ENCODE assay signal across 26 cellular contexts in genomic region chr16:35599429-35600165, GRCh38.
A peak's percentile ranks its signal among the peaks of the same experiment; 100 is the strongest.
DNase-seq lines count a peak whose midpoint lies in the region; ATAC-seq, FAIRE-seq and TF ChIP-seq lines count a peak whose summit lies in the region.
"Had no signal": no experiment of that assay in that cellular context is flagged by ENCODE, and none has a peak within 500 bp of the region (broad histone marks: within the 10 kb centered on the region; RNA-seq: fewer than 3 reads in every experiment).

No MANE protein-coding gene starts in this region.

- TF ChIP-seq EP300 in SK-N-SH (IDR thresholded peaks at IDR 0.05; ENCODE audit: borderline replicate concordance in 1 of 2, low read depth in 1 of 2, low read length in 1 of 2), result no peak
- no peak for TF ChIP-seq EP300 in esophagus muscularis mucosa (IDR thresholded peaks at IDR 0.05)

- H3K36me3 ChIP-seq in SK-N-SH (replicated peaks in 1 of 2; ENCODE audit: control insufficient read depth in 1 of 2, insufficient read depth in 2 of 2, low read length in 1 of 2) (no peaks in the 10 kb centered on the region), SK-N-MC (ENCODE audit: insufficient read depth, low read length) (no peaks in the 10 kb centered on the region), esophagus muscularis mucosa (no peaks in the 10 kb centered on the region)
- H3K36me3 ChIP-seq: colonic mucosa, HAP-1, neutrophil, tibial nerve had no signal

- no peak for TF ChIP-seq CTCF in SK-N-SH (IDR thresholded peaks at IDR 0.05)
- TF ChIP-seq CTCF in esophagus muscularis mucosa (IDR thresholded peaks at IDR 0.05), result no peak

- no peaks in the 10 kb centered on the region for H3K9me2 ChIP-seq in SK-N-SH

- H2AFZ ChIP-seq in SK-N-SH (ENCODE audit: low read depth), result no peak overlapping the region; the same call in 1 of the 2 replicates

- WGBS in SK-N-SH (ENCODE audit: low lambda C conversion rate), result 7% methylated on average over 6 of the region's 6 CpGs
- WGBS in esophagus muscularis mucosa, result 66% methylated on average over 6 of the region's 6 CpGs

- H3K9me3 ChIP-seq in SK-N-SH (no peaks in the 10 kb centered on the region), SK-N-MC (ENCODE audit: low read depth, low read length) (no peaks in the 10 kb centered on the region), esophagus muscularis mucosa (no peaks in the 10 kb centered on the region)
- H3K9me3 ChIP-seq: colonic mucosa, HAP-1, neutrophil, psoas muscle, tibial nerve had no signal

- H3K27ac ChIP-seq in SK-N-SH (ENCODE audit: low read depth in 2 of 2, low read length in 1 of 2) (no peak overlapping the region), SK-N-MC (no peak overlapping the region), esophagus muscularis mucosa (replicated peaks in 1 of 4) (no peak overlapping the region), caudate nucleus (ENCODE audit: low read depth, low read length) (no peak overlapping the region)
- H3K27ac ChIP-seq: colonic mucosa, neutrophil, psoas muscle, tibial nerve had no signal

- no peak for TF ChIP-seq RAD21 in SK-N-SH (IDR thresholded peaks at IDR 0.05; ENCODE audit: low read length)

- TF ChIP-seq POLR2A in esophagus muscularis mucosa (IDR thresholded peaks at IDR 0.05; ENCODE audit: low read depth), result no peak

- H3K9ac ChIP-seq in SK-N-SH (no peak overlapping the region), SK-N-MC (ENCODE audit: insufficient read length) (no peak overlapping the region)

- H3K79me2 ChIP-seq in SK-N-SH (ENCODE audit: insufficient read depth), result no peaks in the 10 kb centered on the region

- H4K20me1 ChIP-seq in SK-N-SH (ENCODE audit: insufficient read depth), result no peaks in the 10 kb centered on the region

- CTCF ChIA-PET in SK-N-SH (lab: Yijun Ruan, JAX), result no interaction called here

- DNase-seq in SK-N-SH (no peak), SK-N-MC (ENCODE audit: low read depth, low spot score) (no peak), esophagus muscularis mucosa (ENCODE audit: extremely low spot score) (peak; percentile 57), HTR-8/SVneo (ENCODE audit: insufficient read length, low spot score) (no peak), caudate nucleus (lab: John Stamatoyannopoulos, UW) (no peak), NCI-H345 (lab: John Stamatoyannopoulos, UW) (no peak), KG1 (lab: John Stamatoyannopoulos, UW) (no peak)
- DNase-seq: 8988T; activated CD4-positive, alpha-beta T cell treated with anti-CD3 and anti-CD28 coated beads for 36 hours; activated naive CD4-positive, alpha-beta T cell treated with Interleukin-2 at 50 U/mL for 16 hours; activated T-cell treated with anti-CD3 and anti-CD28 coated beads, Interleukin-2, amount 50 U/mL, for 72 hours; colonic mucosa; DMS53; effector memory CD4-positive, alpha-beta T cell; GF-D8; glutamatergic neuron; left cardiac atrium; MM.1S; NCI-H1417 treated with DMSO at 0.1 percent for 48 hours; NCI-H446 treated with DMSO at 0.1 percent for 48 hours; psoas muscle; stimulated activated naive CD8-positive, alpha-beta T cell treated with anti-CD3 and anti-CD28 coated beads, Interleukin-15, amount 100 ng/mL, for 72 hours had no signal

- intact Hi-C loops in esophagus muscularis mucosa (cut with DNase I), result no loop called here

- H3K27me3 ChIP-seq in SK-N-SH (ENCODE audit: insufficient read depth) (no peaks in the 10 kb centered on the region), esophagus muscularis mucosa (peaks cover 0 to 3% (median 0%) of the 10 kb centered on the region in 4 donors)
- H3K27me3 ChIP-seq: colonic mucosa, neutrophil, tibial nerve had no signal

- H3K4me2 ChIP-seq in SK-N-SH, result peak overlapping the region; percentile 74

- no peaks in the 10 kb centered on the region for H3F3A ChIP-seq in SK-N-SH (replicated peaks; ENCODE audit: insufficient read depth)

- H3K4me1 ChIP-seq in SK-N-SH (ENCODE audit: control insufficient read depth in 1 of 2, insufficient read depth in 2 of 2, low read depth in 1 of 2, low read length in 1 of 2) (no peaks in the 10 kb centered on the region; a peak in 1 of 4 replicates), esophagus muscularis mucosa (no peaks in the 10 kb centered on the region)
- H3K4me1 ChIP-seq: colonic mucosa, HAP-1, psoas muscle, tibial nerve had no signal

- H3K4me3 ChIP-seq in SK-N-SH (ENCODE audit: low read depth in 2 of 2, low read length in 1 of 2) (peak overlapping the region in 1 of 2 experiments; percentile 56; a peak in 1 of 4 replicates), SK-N-MC (peak overlapping the region; percentile 36; the same call in 1 of the 2 replicates), esophagus muscularis mucosa (no peak overlapping the region)
- H3K4me3 ChIP-seq: colonic mucosa, HAP-1, psoas muscle, tibial nerve had no signal

- POLR2A ChIA-PET in SK-N-SH (lab: Yijun Ruan, JAX), result no interaction called here

- ATAC-seq in SK-N-SH treated with all-trans-retinoic acid at 6 μM for 48 hours, result no peak
- ATAC-seq: activated CD4-positive, alpha-beta T cell treated with anti-CD3 and anti-CD28 coated beads for 36 hours; activated T-cell treated with anti-CD3 and anti-CD28 coated beads, Interleukin-2, amount 50 U/mL, for 72 hours; left cardiac atrium; psoas muscle; stimulated activated naive CD8-positive, alpha-beta T cell treated with anti-CD3 and anti-CD28 coated beads, Interleukin-15, amount 100 ng/mL, for 72 hours had no signal

- no peak for FAIRE-seq in HTR-8/SVneo (lab: Jason Lieb, UNC)

TF ChIP-seq in SK-N-SH, 30 proteins besides CTCF, POLR2A, EP300 and RAD21:
- no peak for TF ChIP-seq RXRA (IDR thresholded peaks at IDR 0.05; ENCODE audit: borderline replicate concordance, low read depth)
- TF ChIP-seq MAX (IDR thresholded peaks at IDR 0.05; ENCODE audit: low read depth), result no peak
- no peak for TF ChIP-seq MXI1 (IDR thresholded peaks at IDR 0.05; ENCODE audit: low read depth, low read length)
- no peak for TF ChIP-seq NFIC (IDR thresholded peaks at IDR 0.05; ENCODE audit: borderline replicate concordance)

TF ChIP-seq in SK-N-SH treated with all-trans-retinoic acid at 6 μM for 48 hours, 23 proteins besides CTCF, POLR2A, EP300 and RAD21:
- no peak for TF ChIP-seq ARNTL (CRISPR knock-in tag; IDR thresholded peaks at IDR 0.05; ENCODE audit: borderline replicate concordance, low read depth)
